Comparison of ENCODE assay signal across 11 cellular contexts in genomic region chr11:57001674-57002401, GRCh38. TPM values are rescaled to one million over a fixed set of nuclear protein-coding genes. Genes with fewer than 3 reads are reported as not detected.
DNase-seq lines count a peak whose midpoint lies in the region; TF ChIP-seq lines count a peak whose summit lies in the region.
"Had no signal": no experiment of that assay in that cellular context is flagged by ENCODE, and none has a peak within 500 bp of the region (broad histone marks: within the 10 kb centered on the region; RNA-seq: fewer than 3 reads in every experiment).

No MANE protein-coding gene starts in this region.

- H3K27ac ChIP-seq in neural cell (ENCODE audit: low read length), result no peak overlapping the region

- no peaks in the 10 kb centered on the region for H4K20me1 ChIP-seq in neural cell (ENCODE audit: insufficient read depth)

- H3K9me3 ChIP-seq in neural cell (ENCODE audit: low read length), result no peaks in the 10 kb centered on the region

- no peaks in the 10 kb centered on the region for H3F3A ChIP-seq in neural cell (ENCODE audit: insufficient read depth, low read length, poor library complexity, severe bottlenecking)

- H3K79me2 ChIP-seq in neural cell (replicated peaks; ENCODE audit: insufficient read depth, low read length), result no peaks in the 10 kb centered on the region

- no peaks in the 10 kb centered on the region for H3K27me3 ChIP-seq in neural cell (ENCODE audit: insufficient read depth, low read depth, low read length)

- DNase-seq in ELR (ENCODE audit: low read depth) (peak; percentile 30), cerebellar cortex (ENCODE audit: low spot score) (peak; percentile 6), AML-193 (lab: John Stamatoyannopoulos, UW) (no peak), COLO668 (lab: John Stamatoyannopoulos, UW; ENCODE audit: unreplicated experiment) (no peak), putamen (ENCODE audit: low spot score) (no peak)
- no peak for DNase-seq in stimulated activated CD4-positive, alpha-beta T cell treated with anti-CD3 and anti-CD28 coated beads, Interleukin-2, amount 100 ng/mL, for 24 hours
- DNase-seq: GDM1; naive thymus-derived CD4-positive, alpha-beta T cell; NCI-H187 had no signal

- H3K9me2 ChIP-seq in neural cell (ENCODE audit: insufficient read depth, low read length), result no peaks in the 10 kb centered on the region

- no peak overlapping the region for H3K9ac ChIP-seq in neural cell (ENCODE audit: low read length)

- no peak overlapping the region for H2AFZ ChIP-seq in neural cell (ENCODE audit: low read depth, low read length)

- H3K4me2 ChIP-seq in neural cell (ENCODE audit: low read length), result no peak overlapping the region

- TF ChIP-seq EP300 in neural cell (conservative IDR thresholded peaks at IDR 0.05; ENCODE audit: poor library complexity, severe bottlenecking), result no peak

- no peaks in the 10 kb centered on the region for H3K36me3 ChIP-seq in neural cell (ENCODE audit: insufficient read depth, low read length)

- no peak overlapping the region for H3K4me3 ChIP-seq in neural cell (ENCODE audit: low read length)

- TF ChIP-seq CTCF in LNCAP (IDR thresholded peaks at IDR 0.05) (peak; percentile 54), neural cell (IDR thresholded peaks at IDR 0.05; ENCODE audit: poor library complexity, severe bottlenecking) (no peak)

- no peak for TF ChIP-seq RAD21 in neural cell (conservative IDR thresholded peaks at IDR 0.05)

TF ChIP-seq in neural cell, 6 proteins besides CTCF, POLR2A, EP300 and RAD21:
- TF ChIP-seq TAF1 (IDR thresholded peaks at IDR 0.05; ENCODE audit: low read depth) (no peak), SMC3 (conservative IDR thresholded peaks at IDR 0.05; ENCODE audit: poor library complexity) (peak; percentile 19), EZH2 (IDR thresholded peaks at IDR 0.05; ENCODE audit: borderline replicate concordance, insufficient read depth, low read length, poor library complexity, severe bottlenecking) (no peak)

RNA-seq across cellular contexts. Expression of gene OR5AK2, which starts 13.1 kb away (rescaled TPM):
- not detected in 2 replicates for polyA plus RNA-seq in neural cell
- not detected in 2 replicates for polyA minus RNA-seq in neural cell
- polyA plus RNA-seq: naive thymus-derived CD4-positive, alpha-beta T cell had no signal

Comparison
In these comparisons a context has a peak if more than half of its experiments do, and no peak if none do; other contexts are left out.
1. DNase-seq: peak in ELR (single experiment) and cerebellar cortex (single experiment); none in AML-193 (0 of 2), COLO668 (single experiment), stimulated activated CD4-positive, alpha-beta T cell treated with anti-CD3 and anti-CD28 coated beads, Interleukin-2, amount 100 ng/mL, for 24 hours (0 of 2) and putamen (single experiment).